Comparison of ENCODE assay signal across 14 cellular contexts in genomic region chr5:6638236-6638635, GRCh38.
"Had no signal": no experiment of that assay in that cellular context is flagged by ENCODE, and none has a peak within 500 bp of the region (broad histone marks: within the 10 kb centered on the region; RNA-seq: fewer than 3 reads in every experiment).

No MANE protein-coding gene starts in this region.

- H3K36me3 Mint-ChIP-seq: brain had no signal

- H3K9me3 Mint-ChIP-seq: activated naive CD4-positive, alpha-beta T cell treated with anti-CD3 and anti-CD28 coated beads, Interleukin-2, amount 50 U/mL, for 24 hours; brain; endodermal cell; stimulated activated effector memory CD8-positive, alpha-beta T cell treated with anti-CD3 and anti-CD28 coated beads, Interleukin-12 subunit alpha, Interleukin-12 subunit beta, amount 100 ng/mL, for 72 hours; T-helper 1 cell treated with Interleukin-12 subunit alpha and Interleukin-12 subunit beta and Interleukin-4 antibody, amounts not matched to agents 30 μg/mL and 1 μg/mL, for 36 hours had no signal

- H3K4me3 ChIP-seq: gastrocnemius medialis, lower lobe of right lung, tibial artery, vagina had no signal

- H3K27ac Mint-ChIP-seq: activated naive CD4-positive, alpha-beta T cell treated with anti-CD3 and anti-CD28 coated beads, Interleukin-2, amount 50 U/mL, for 24 hours; endodermal cell; stimulated activated effector memory CD8-positive, alpha-beta T cell treated with anti-CD3 and anti-CD28 coated beads, Interleukin-12 subunit alpha, Interleukin-12 subunit beta, amount 100 ng/mL, for 72 hours; T-helper 1 cell treated with Interleukin-12 subunit alpha and Interleukin-12 subunit beta and Interleukin-4 antibody, amounts not matched to agents 30 μg/mL and 1 μg/mL, for 36 hours had no signal

- H3K4me1 Mint-ChIP-seq: activated naive CD4-positive, alpha-beta T cell treated with anti-CD3 and anti-CD28 coated beads, Interleukin-2, amount 50 U/mL, for 24 hours had no signal

- H3K36me3 ChIP-seq: gastrocnemius medialis, lower lobe of right lung, tibial artery, vagina had no signal

- H3K27me3 ChIP-seq: gastrocnemius medialis, tibial artery, vagina had no signal

- H3K4me3 Mint-ChIP-seq: activated naive CD4-positive, alpha-beta T cell treated with anti-CD3 and anti-CD28 coated beads, Interleukin-2, amount 50 U/mL, for 24 hours; endodermal cell; stimulated activated effector memory CD8-positive, alpha-beta T cell treated with anti-CD3 and anti-CD28 coated beads, Interleukin-12 subunit alpha, Interleukin-12 subunit beta, amount 100 ng/mL, for 72 hours; T-helper 1 cell treated with Interleukin-12 subunit alpha and Interleukin-12 subunit beta and Interleukin-4 antibody, amounts not matched to agents 30 μg/mL and 1 μg/mL, for 36 hours had no signal

- H3K27ac ChIP-seq: gastrocnemius medialis, lower lobe of right lung, tibial artery had no signal

- H3K27me3 Mint-ChIP-seq: activated naive CD4-positive, alpha-beta T cell treated with anti-CD3 and anti-CD28 coated beads, Interleukin-2, amount 50 U/mL, for 24 hours; brain had no signal

- ATAC-seq: gastrocnemius medialis; lower lobe of right lung; right cardiac atrium; stimulated activated effector memory CD8-positive, alpha-beta T cell treated with anti-CD3 and anti-CD28 coated beads, Interleukin-12 subunit alpha, Interleukin-12 subunit beta, amount 100 ng/mL, for 72 hours had no signal

- H3K9me3 ChIP-seq: gastrocnemius medialis, lower lobe of right lung, tibial artery, vagina had no signal

- DNase-seq: activated effector memory CD4-positive, alpha-beta T cell treated with Interleukin-2 at 50 U/mL for 16 hours; cerebellar nuclear complex; dermis blood vessel endothelial cell; endodermal cell; gastrocnemius medialis; lower lobe of right lung; midbrain; right cardiac atrium; tibial artery had no signal
